8 cellular contexts compared by ENCODE assay signal in genomic region chr3:160565442-160566403, GRCh38. TPM values are rescaled to one million over a fixed set of nuclear protein-coding genes. Genes with fewer than 3 reads are reported as not detected.
A peak's percentile ranks its signal among the peaks of the same experiment; 100 is the strongest.
DNase-seq lines count a peak whose midpoint lies in the region; ATAC-seq, FAIRE-seq and TF ChIP-seq lines count a peak whose summit lies in the region.

A gene with protein sequence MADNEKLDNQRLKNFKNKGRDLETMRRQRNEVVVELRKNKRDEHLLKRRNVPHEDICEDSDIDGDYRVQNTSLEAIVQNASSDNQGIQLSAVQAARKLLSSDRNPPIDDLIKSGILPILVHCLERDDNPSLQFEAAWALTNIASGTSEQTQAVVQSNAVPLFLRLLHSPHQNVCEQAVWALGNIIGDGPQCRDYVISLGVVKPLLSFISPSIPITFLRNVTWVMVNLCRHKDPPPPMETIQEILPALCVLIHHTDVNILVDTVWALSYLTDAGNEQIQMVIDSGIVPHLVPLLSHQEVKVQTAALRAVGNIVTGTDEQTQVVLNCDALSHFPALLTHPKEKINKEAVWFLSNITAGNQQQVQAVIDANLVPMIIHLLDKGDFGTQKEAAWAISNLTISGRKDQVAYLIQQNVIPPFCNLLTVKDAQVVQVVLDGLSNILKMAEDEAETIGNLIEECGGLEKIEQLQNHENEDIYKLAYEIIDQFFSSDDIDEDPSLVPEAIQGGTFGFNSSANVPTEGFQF (minus strand): TSS chr3:160565571. CDS start chr3:160565282, 289 bp downstream.

- peak; percentile 98 for FAIRE-seq in GM18507 (lab: Jason Lieb, UNC)

- in situ Hi-C loops in astrocyte of the cerebellum (cut with HindIII; ENCODE audit: low sequenced_read_pairs): no loop called here

- H3K4me3 ChIP-seq in astrocyte of the cerebellum (ENCODE audit: low read depth, low read length): peak within 1 kb of the TSS; percentile 73

- ATAC-seq in HG02981 (IDR thresholded peaks at IDR 0.05; ENCODE audit: unreplicated experiment): peak; percentile 91

- peak; percentile 89 for DNase-seq in GM18507 (ENCODE audit: extremely low spot score, insufficient read length, low read depth)
- DNase-seq in NCI-H2029 treated with DMSO at 0.1 percent for 48 hours (lab: John Stamatoyannopoulos, UW): peak; percentile 92
- DNase-seq in T-helper 9 cell: peak; percentile 94
- peak; percentile 94 for DNase-seq in astrocyte of the cerebellum (ENCODE audit: low read depth)
- peak; percentile 98 for DNase-seq in hepatic stellate cell (ENCODE audit: low spot score)
- peak; percentile 97 for DNase-seq in renal cortical epithelial cell (ENCODE audit: low read depth)
- no peak for DNase-seq in cortex of kidney (lab: John Stamatoyannopoulos, UW)

- TF ChIP-seq CTCF in astrocyte of the cerebellum (IDR thresholded peaks at IDR 0.05; ENCODE audit: low read depth, low read length, missing control alignments): no peak

RNA-seq across cellular contexts. Expression of the gene that starts here (rescaled TPM):
- total RNA-seq in renal cortical epithelial cell: 32.3 and 36.7 TPM in 2 replicates
